Comparison of ENCODE assay signal across 9 cellular contexts in genomic region chr2:128536925-128537620, GRCh38.
A peak's percentile ranks its signal among the peaks of the same experiment; 100 is the strongest.
DNase-seq lines count a peak whose midpoint lies in the region; ATAC-seq and TF ChIP-seq lines count a peak whose summit lies in the region.
"Had no signal": no experiment of that assay in that cellular context is flagged by ENCODE, and none has a peak within 500 bp of the region (broad histone marks: within the 10 kb centered on the region; RNA-seq: fewer than 3 reads in every experiment).

No MANE protein-coding gene starts in this region.

- H2AFZ ChIP-seq in HCT116 (ENCODE audit: low read depth, low read length, poor library complexity, severe bottlenecking): peak overlapping the region; percentile 66

- no peak for TF ChIP-seq POLR2A in HCT116 (IDR thresholded peaks at IDR 0.05; ENCODE audit: borderline replicate concordance, extremely low read depth, insufficient read depth, insufficient read length)

- no peaks in the 10 kb centered on the region; the same call in 1 of the 2 replicates for H3K9me2 ChIP-seq in HCT116 (ENCODE audit: insufficient read depth)

- CTCF ChIA-PET in AG04450 (lab: Charles Lee) (interaction anchor here (0.6 to 0.7 kb wide), 2 partner anchors 49 to 223 kb away, joined by 3 to 4 read pairs; no protein-coding TSS in a partner anchor), HCT116 (lab: Charles Lee) (no interaction called here)

- peak overlapping the region; percentile 42 for H3K4me3 ChIP-seq in AG04450 (ENCODE audit: low read depth, low read length)
- H3K4me3 ChIP-seq in HCT116 (replicated peaks in 1 of 2; ENCODE audit: low read depth in 1 of 2, low read length in 2 of 2): peak overlapping the region in 1 of 2 experiments; percentile 18; a peak in 2 of 4 replicates
- peak overlapping the region; percentile 59 for H3K4me3 ChIP-seq in WI38 (ENCODE audit: low read depth, low read length)
- H3K4me3 ChIP-seq: ascending aorta had no signal

- H3K79me2 ChIP-seq in HCT116 (ENCODE audit: insufficient read depth, low read length): no peaks in the 10 kb centered on the region

- H3K9ac ChIP-seq in HCT116 (ENCODE audit: low read length): peak overlapping the region; percentile 12

- peaks cover 20 to 44% of the 10 kb centered on the region in 2 experiments; a peak in 3 of 4 replicates for H3K4me1 ChIP-seq in HCT116 (ENCODE audit: control insufficient read depth in 1 of 2, insufficient read depth in 2 of 2, low read length in 2 of 2)
- H3K4me1 ChIP-seq: ascending aorta had no signal

- peak overlapping the region; percentile 63 for H3K4me2 ChIP-seq in HCT116 (ENCODE audit: low read length)

- peak; percentile 89 for ATAC-seq in HCT116
- no peak for ATAC-seq in HG02588 (IDR thresholded peaks at IDR 0.05; ENCODE audit: unreplicated experiment)

- peak; percentile 21; the same call in 1 of the 2 replicates for TF ChIP-seq CTCF in AG04450 (IDR thresholded peaks at IDR 0.05; ENCODE audit: low read depth, low read length)
- TF ChIP-seq CTCF in HCT116 (IDR thresholded peaks at IDR 0.05 in 2 of 3, conservative IDR thresholded peaks at IDR 0.05 in 1 of 3; ENCODE audit: borderline replicate concordance in 1 of 3, insufficient read depth in 1 of 3, low read depth in 2 of 3, low read length in 2 of 3): no peak
- TF ChIP-seq CTCF in WI38 (IDR thresholded peaks at IDR 0.05; ENCODE audit: low read depth, low read length): no peak

- no peaks in the 10 kb centered on the region for H4K20me1 ChIP-seq in HCT116 (ENCODE audit: insufficient read depth)

- intact Hi-C loops in HCT116 (cut with micrococcal nuclease): no loop called here

- peaks cover 3% of the 10 kb centered on the region; the same call in 1 of the 2 replicates for H3K9me3 ChIP-seq in AG04450 (ENCODE audit: control insufficient read depth, insufficient read depth, low read length)
- H3K9me3 ChIP-seq in HCT116 (ENCODE audit: control insufficient read depth in 1 of 2, insufficient read depth in 1 of 2, low read depth in 1 of 2, low read length in 2 of 2): no peaks in the 10 kb centered on the region
- H3K9me3 ChIP-seq: ascending aorta had no signal

- peak overlapping the region; percentile 99 for H3K27ac ChIP-seq in AG04450 (ENCODE audit: low read depth, low read length)
- H3K27ac ChIP-seq in HCT116 (ENCODE audit: low read depth, low read length): no peak overlapping the region
- H3K27ac ChIP-seq: ascending aorta had no signal

- POLR2A ChIA-PET in AG04450 (lab: Yijun Ruan, JAX): interaction anchor here (1.5 to 1.9 kb wide), 3 partner anchors 26 to 231 kb away, joined by 7 to 8 read pairs (median 8); no protein-coding TSS in a partner anchor
- POLR2A ChIA-PET in HCT116 (lab: Charles Lee): no interaction called here

- TF ChIP-seq RAD21 in HCT116 (IDR thresholded peaks at IDR 0.05; ENCODE audit: low read depth): no peak

- DNase-seq in AG04450 (ENCODE audit: low read depth, low spot score) (peak; percentile 97), HCT116 (ENCODE audit: low read depth, low spot score) (peak; percentile 77), iPS-NIHi7 (ENCODE audit: extremely low spot score) (peak; percentile 74), DMS79 treated with DMSO at 0.1 percent for 48 hours (lab: John Stamatoyannopoulos, UW) (no peak), inferior parietal cortex (ENCODE audit: extremely low spot score) (no peak), KG1 (lab: John Stamatoyannopoulos, UW) (no peak)

- H3K36me3 ChIP-seq in HCT116 (ENCODE audit: control insufficient read depth in 1 of 2, insufficient read depth in 2 of 2, low read length in 2 of 2): no peaks in the 10 kb centered on the region
- H3K36me3 ChIP-seq: ascending aorta had no signal

- BruUV-seq in HCT116 (replicated peaks; lab: Mats Ljungman, UMichigan): no TSS peak

- H3K27me3 ChIP-seq in AG04450 (ENCODE audit: control insufficient read depth, insufficient read depth, low read length) (no peaks in the 10 kb centered on the region), HCT116 (ENCODE audit: insufficient read depth, low read length) (no peaks in the 10 kb centered on the region)
- H3K27me3 ChIP-seq: ascending aorta had no signal

- RAD21 ChIA-PET in HCT116 (lab: Charles Lee; ENCODE audit: low non-redundant PET in 1 of 2, low total read pairs in 2 of 2, uncharacterized antibody in 2 of 2, unreplicated experiment in 2 of 2): no interaction called here

TF ChIP-seq in HCT116, 20 proteins besides CTCF, POLR2A, EP300 and RAD21:
- TF ChIP-seq CEBPB (IDR thresholded peaks at IDR 0.05; ENCODE audit: low read depth) (no peak), TCF7L2 (IDR thresholded peaks at IDR 0.05; ENCODE audit: borderline replicate concordance, extremely low read depth, insufficient read depth, insufficient read length) (no peak), MAX (IDR thresholded peaks at IDR 0.05) (peak; percentile 68; the same call in 1 of the 2 replicates), FOSL1 (IDR thresholded peaks at IDR 0.05; ENCODE audit: low read depth) (peak; percentile 71), ZBTB33 (IDR thresholded peaks at IDR 0.05; ENCODE audit: extremely low read depth, insufficient replicate concordance, low read length) (no peak), ELF1 (IDR thresholded peaks at IDR 0.05; ENCODE audit: borderline replicate concordance, low read depth) (no peak), ATF3 (IDR thresholded peaks at IDR 0.05) (no peak), ZFX (IDR thresholded peaks at IDR 0.05) (peak; percentile 21; the same call in 1 of the 2 replicates), SP1 (IDR thresholded peaks at IDR 0.05; ENCODE audit: low read depth) (peak; percentile 54), JUND (IDR thresholded peaks at IDR 0.05) (peak; percentile 69), EGR1 (IDR thresholded peaks at IDR 0.05; ENCODE audit: low read depth) (no peak), CBX3 (IDR thresholded peaks at IDR 0.05; ENCODE audit: low read depth) (0 out of 2 replicates have a peak, but pooled peaks have one; percentile 35), REST (IDR thresholded peaks at IDR 0.05; ENCODE audit: low read depth) (no peak), POLR2AphosphoS5 (IDR thresholded peaks at IDR 0.05; ENCODE audit: low read depth, low read length) (no peak), SIN3A (IDR thresholded peaks at IDR 0.05; ENCODE audit: low read depth) (no peak), YY1 (IDR thresholded peaks at IDR 0.05; ENCODE audit: extremely low read depth, insufficient replicate concordance, low read depth, low read length) (peak; percentile 15), EZH2phosphoT487 (IDR thresholded peaks at IDR 0.05; ENCODE audit: borderline replicate concordance) (no peak)

Comparison
In these comparisons a context has a peak if more than half of its experiments do, and no peak if none do; other contexts are left out.
1. DNase-seq: peak in AG04450 (single experiment), HCT116 (single experiment) and iPS-NIHi7 (single experiment); none in DMS79 treated with DMSO at 0.1 percent for 48 hours (single experiment), inferior parietal cortex (single experiment) and KG1 (single experiment).